ENCODE assay signal across 8 cellular contexts in the genomic region with DNA sequence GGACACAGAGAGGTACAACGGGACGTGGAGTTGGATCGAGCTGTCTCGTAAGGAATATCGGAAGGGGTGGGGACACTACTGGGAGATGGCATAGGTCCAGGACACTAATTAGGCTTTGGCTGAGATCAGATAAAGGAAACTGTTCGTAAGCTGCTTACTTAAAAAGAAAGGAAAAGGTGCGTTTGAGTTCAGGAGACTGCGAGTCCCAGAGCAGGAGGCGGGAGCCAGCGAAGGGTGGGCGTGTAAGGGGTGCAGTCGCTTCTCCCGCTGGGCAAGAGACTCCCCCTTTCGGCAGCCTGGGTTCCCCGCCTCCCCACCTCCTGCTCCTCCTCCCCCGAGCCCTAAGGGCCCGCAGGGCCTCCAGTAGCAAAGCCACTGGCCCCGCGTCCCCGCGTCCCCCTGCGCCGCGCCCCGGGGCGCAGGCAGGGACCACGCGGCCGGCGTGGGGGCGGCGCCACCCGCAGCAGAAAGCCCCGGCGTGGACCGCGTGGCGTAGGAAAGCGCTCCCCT. TPM values are rescaled to one million over a fixed set of nuclear protein-coding genes. Genes with fewer than 3 reads are reported as not detected.
A peak's percentile ranks its signal among the peaks of the same experiment; 100 is the strongest.
DNase-seq lines count a peak whose midpoint lies in the region; ATAC-seq and TF ChIP-seq lines count a peak whose summit lies in the region.

No MANE protein-coding gene starts in this region.

- TF ChIP-seq CTCF in AG09309 (IDR thresholded peaks at IDR 0.05; ENCODE audit: control insufficient read depth, insufficient read depth, low read depth, low read length, missing control alignments), result peak; percentile 39
- TF ChIP-seq CTCF in fibroblast of lung (conservative IDR thresholded peaks at IDR 0.05 in 1 of 2, IDR thresholded peaks at IDR 0.05 in 1 of 2; ENCODE audit: low read depth in 1 of 2, low read length in 2 of 2), result peak; percentile 18 to 26
- no peak for TF ChIP-seq CTCF in natural killer cell (IDR thresholded peaks at IDR 0.05)
- TF ChIP-seq CTCF in suprapubic skin (IDR thresholded peaks at IDR 0.05), result no peak

- H3K4me2 ChIP-seq in fibroblast of lung (ENCODE audit: extremely low read depth, insufficient read depth, low read length), result peak overlapping the region; percentile 89

- H3K4me3 ChIP-seq in AG09309 (ENCODE audit: control insufficient read depth, low read depth, low read length), result peak overlapping the region; percentile 70
- H3K4me3 ChIP-seq in fibroblast of lung (replicated peaks in 1 of 4; ENCODE audit: control extremely low read depth in 1 of 4, insufficient read depth in 1 of 4, low read depth in 3 of 4, low read length in 4 of 4), result peak overlapping the region; percentile 70 to 96 (median 82)
- peak overlapping the region; percentile 84 for H3K4me3 ChIP-seq in suprapubic skin

- peaks cover 2% of the 10 kb centered on the region for H3K4me1 ChIP-seq in fibroblast of lung (ENCODE audit: control insufficient read depth, extremely low read depth, insufficient read depth, low read length)
- H3K4me1 ChIP-seq in suprapubic skin, result peaks cover 22% of the 10 kb centered on the region

- H4K20me1 ChIP-seq in fibroblast of lung (ENCODE audit: control insufficient read depth, extremely low read depth, insufficient read depth, low read length), result no peaks in the 10 kb centered on the region

- peak overlapping the region; percentile 82 for H3K27ac Mint-ChIP-seq in activated T-cell treated with anti-CD3 and anti-CD28 coated beads, Interleukin-2, amount 50 U/mL, for 24 hours
- H3K27ac Mint-ChIP-seq in natural killer cell, result peak overlapping the region in 1 of 2 donors; percentile 73

- H3K4me3 Mint-ChIP-seq in activated T-cell treated with anti-CD3 and anti-CD28 coated beads, Interleukin-2, amount 50 U/mL, for 24 hours, result peak overlapping the region; percentile 85
- peak overlapping the region; percentile 90 for H3K4me3 Mint-ChIP-seq in natural killer cell

- peaks cover 46% of the 10 kb centered on the region for H3K4me1 Mint-ChIP-seq in activated T-cell treated with anti-CD3 and anti-CD28 coated beads, Interleukin-2, amount 50 U/mL, for 24 hours (ENCODE audit: low read depth)
- peaks cover 15 to 16% of the 10 kb centered on the region in 2 donors for H3K4me1 Mint-ChIP-seq in natural killer cell

- ATAC-seq in GM18861 (IDR thresholded peaks at IDR 0.05; ENCODE audit: unreplicated experiment) (peak; percentile 29), HG03064 (IDR thresholded peaks at IDR 0.05; ENCODE audit: low read depth, unreplicated experiment) (peak; percentile 58), natural killer cell (peak; percentile 63 to 71 (median 67))

- H2AFZ ChIP-seq in fibroblast of lung (ENCODE audit: low read length), result peak overlapping the region; percentile 58

- H3K36me3 Mint-ChIP-seq in activated T-cell treated with anti-CD3 and anti-CD28 coated beads, Interleukin-2, amount 50 U/mL, for 24 hours (ENCODE audit: low read depth), result peaks cover 17% of the 10 kb centered on the region
- H3K36me3 Mint-ChIP-seq in natural killer cell, result no peaks in the 10 kb centered on the region

- peaks cover 39% of the 10 kb centered on the region for H3K79me2 ChIP-seq in fibroblast of lung (ENCODE audit: control insufficient read depth, insufficient read depth, low read length)

- DNase-seq in AG09309 (ENCODE audit: low read depth) (no peak), NCI-H82 treated with DMSO at 0.1 percent for 48 hours (lab: John Stamatoyannopoulos, UW; ENCODE audit: unreplicated experiment) (peak; percentile 92), fibroblast of lung (ENCODE audit: low read depth in 2 of 2) (peak; percentile 51), natural killer cell (peak; percentile 17), suprapubic skin (ENCODE audit: low spot score in 2 of 2) (peak; percentile 67 to 82)
- peak; percentile 74 for DNase-seq in activated T-cell treated with anti-CD3 and anti-CD28 coated beads, Interleukin-2, amount 50 U/mL, for 24 hours

- H3K36me3 ChIP-seq in fibroblast of lung (ENCODE audit: control insufficient read depth, insufficient read depth, low read length) (no peaks in the 10 kb centered on the region), suprapubic skin (no peaks in the 10 kb centered on the region)

- H3K9me3 ChIP-seq in fibroblast of lung (ENCODE audit: control insufficient read depth, insufficient read depth, low read depth, low read length) (no peaks in the 10 kb centered on the region), suprapubic skin (no peaks in the 10 kb centered on the region)

- intact Hi-C loops in natural killer cell (cut with micrococcal nuclease), result loop anchor here (5.0 kb wide), 1 partner anchor 82 kb away; no protein-coding TSS in a partner anchor

- no peak for TF ChIP-seq POLR2A in suprapubic skin (IDR thresholded peaks at IDR 0.05)

- H3K27me3 Mint-ChIP-seq in activated T-cell treated with anti-CD3 and anti-CD28 coated beads, Interleukin-2, amount 50 U/mL, for 24 hours, result peaks cover 10% of the 10 kb centered on the region
- peaks cover 0 to 2% of the 10 kb centered on the region in 2 donors for H3K27me3 Mint-ChIP-seq in natural killer cell (ENCODE audit: low read depth in 2 of 2)

- H3K9me3 Mint-ChIP-seq in activated T-cell treated with anti-CD3 and anti-CD28 coated beads, Interleukin-2, amount 50 U/mL, for 24 hours, result no peaks in the 10 kb centered on the region
- no peaks in the 10 kb centered on the region for H3K9me3 Mint-ChIP-seq in natural killer cell

- TF ChIP-seq EP300 in suprapubic skin (IDR thresholded peaks at IDR 0.05), result no peak

- under 1% methylated on average over 27 of the region's 39 CpGs for WGBS in suprapubic skin

- peak overlapping the region; percentile 75 for H3K9ac ChIP-seq in fibroblast of lung (ENCODE audit: insufficient read depth, low read length)

- H3K27ac ChIP-seq in fibroblast of lung (ENCODE audit: insufficient read depth, low read length) (peak overlapping the region; percentile 85), suprapubic skin (peak overlapping the region; percentile 48)

- H3K27me3 ChIP-seq in fibroblast of lung (ENCODE audit: control insufficient read depth, insufficient read depth, low read length) (no peaks in the 10 kb centered on the region), suprapubic skin (no peaks in the 10 kb centered on the region)

RNA-seq across cellular contexts. Expression of a gene that starts 0.6 kb away (rescaled TPM):
- total RNA-seq in fibroblast of lung (58.0 and 98.8 TPM in 2 replicates), natural killer cell (10 to 100 TPM in 1 of 3 donors, 1 to 10 TPM in 2; 4.8 to 10.3 (median 6.5) TPM), suprapubic skin (10 to 100 TPM in 2 of 4 donors, 1 to 10 TPM in 2; 5.1 to 51.2 (median 14.6) TPM)
- 35.2 and 86.4 TPM in 2 replicates for polyA plus RNA-seq in fibroblast of lung
- 18.2 and 47.7 TPM in 2 replicates for polyA plus RNA-seq in fibroblast of lung (2012)
- 47.7 and 162 TPM in 2 replicates for polyA minus RNA-seq in fibroblast of lung (ENCODE audit: low replicate concordance)

Comparison
In these comparisons a context has a peak if more than half of its experiments do, and no peak if none do; other contexts are left out.
1. CTCF ChIP-seq: peak in AG09309 (single experiment) and fibroblast of lung (2 of 2); none in natural killer cell (single experiment) and suprapubic skin (0 of 2).
2. Peak in every context shown above with its lines, with median percentiles within 50 percentile points of each other: H3K4me3 ChIP-seq and ATAC-seq.